ENCODE assay signal across 11 cellular contexts in the genomic region with DNA sequence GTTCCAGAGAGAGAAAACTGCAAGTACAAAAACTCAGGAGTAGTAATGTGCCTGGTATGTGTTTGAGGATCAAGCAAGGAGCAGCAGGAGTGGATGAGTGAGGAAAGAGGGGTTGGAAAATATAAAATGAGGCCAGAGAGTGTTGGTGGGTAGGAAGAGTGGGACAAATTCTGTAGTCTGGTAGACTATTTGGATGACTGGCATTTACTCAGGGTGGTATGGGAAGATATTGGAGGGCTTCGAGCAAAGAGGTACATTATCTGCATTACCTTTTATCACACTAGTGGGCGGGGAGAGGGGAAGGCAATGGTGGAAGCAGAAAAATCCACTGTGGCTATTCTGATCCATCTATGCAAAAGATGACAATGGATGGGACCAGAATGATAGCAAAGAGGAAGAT.
"Had no signal": no experiment of that assay in that cellular context is flagged by ENCODE, and none has a peak within 500 bp of the region (broad histone marks: within the 10 kb centered on the region; RNA-seq: fewer than 3 reads in every experiment).

No MANE protein-coding gene starts in this region.

- ATAC-seq: GM23338, HCT116 had no signal

- H3K9me3 ChIP-seq: HAP-1 had no signal

- H2AFZ ChIP-seq: GM23248, GM23338 had no signal

- DNase-seq: GM23248, GOT3, H7, H9, HCEC 1CT, HFFc6 had no signal

- H3K9me3 Mint-ChIP-seq: GM23338, H9, HFFc6 had no signal

- H3K4me3 Mint-ChIP-seq: GM23338, H9, HFFc6 had no signal

- FAIRE-seq: H1, H54 had no signal

- H3K4me3 ChIP-seq: GM23248, GM23338, HAP-1 had no signal

- H3K9ac ChIP-seq: GM23248 had no signal

- H3K4me2 ChIP-seq: GM23338 had no signal

- H3K27ac ChIP-seq: GM23248 had no signal

- H3K27ac Mint-ChIP-seq: GM23338, HFFc6 had no signal

- H3K36me3 ChIP-seq: HAP-1 had no signal
